Comparison of ENCODE assay signal across 15 cellular contexts in the genomic region with DNA sequence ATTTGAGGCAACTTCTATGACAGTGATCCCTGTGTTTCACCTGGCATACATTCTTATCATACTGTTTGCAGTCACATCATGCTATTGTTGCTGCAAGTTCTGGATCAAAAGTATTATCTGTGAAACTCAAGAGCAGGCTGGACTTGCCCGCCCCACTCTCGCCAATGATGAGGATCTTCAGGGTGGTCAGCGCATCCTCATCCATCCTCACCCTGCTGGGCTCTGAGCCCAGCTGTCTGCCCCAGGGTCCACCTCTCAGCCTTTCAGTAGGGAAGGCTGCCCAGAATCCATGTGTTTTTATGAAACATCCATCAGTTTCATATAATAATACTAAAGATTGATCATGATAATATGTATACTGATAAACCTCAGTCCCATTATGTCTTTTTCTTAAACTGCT.
"Had no signal": no experiment of that assay in that cellular context is flagged by ENCODE, and none has a peak within 500 bp of the region (broad histone marks: within the 10 kb centered on the region; RNA-seq: fewer than 3 reads in every experiment).

No MANE protein-coding gene starts in this region.

- ATAC-seq: activated CD8-positive, alpha-beta T cell treated with anti-CD3 and anti-CD28 coated beads, Interleukin-2, amount 10 ng/mL, durations not matched to agents 7 days and 5 days; stimulated activated effector memory CD8-positive, alpha-beta T cell treated with anti-CD3 and anti-CD28 coated beads, Interleukin-12 subunit alpha, Interleukin-12 subunit beta, amount 100 ng/mL, for 72 hours; T-helper 17 cell had no signal

- H3K4me1 Mint-ChIP-seq: activated naive CD4-positive, alpha-beta T cell treated with anti-CD3 and anti-CD28 coated beads, Interleukin-2, amount 50 U/mL, for 24 hours; immature natural killer cell; naive B cell; stimulated activated effector memory CD8-positive, alpha-beta T cell treated with anti-CD3 and anti-CD28 coated beads, Interleukin-12 subunit alpha, Interleukin-12 subunit beta, amount 100 ng/mL, for 72 hours; T-helper 17 cell had no signal

- H3K27ac Mint-ChIP-seq: activated CD8-positive, alpha-beta T cell treated with anti-CD3 and anti-CD28 coated beads, Interleukin-2, amount 10 ng/mL, durations not matched to agents 7 days and 5 days; activated naive CD4-positive, alpha-beta T cell treated with anti-CD3 and anti-CD28 coated beads, Interleukin-2, amount 50 U/mL, for 24 hours; immature natural killer cell; naive B cell; neural progenitor cell; stimulated activated effector memory CD8-positive, alpha-beta T cell treated with anti-CD3 and anti-CD28 coated beads, Interleukin-12 subunit alpha, Interleukin-12 subunit beta, amount 100 ng/mL, for 72 hours; T-helper 17 cell had no signal

- H3K9me3 Mint-ChIP-seq: activated naive CD4-positive, alpha-beta T cell treated with anti-CD3 and anti-CD28 coated beads, Interleukin-2, amount 50 U/mL, for 24 hours; stimulated activated effector memory CD8-positive, alpha-beta T cell treated with anti-CD3 and anti-CD28 coated beads, Interleukin-12 subunit alpha, Interleukin-12 subunit beta, amount 100 ng/mL, for 72 hours had no signal

- H3K4me3 ChIP-seq: adrenal gland, gastrocnemius medialis, heart left ventricle, neural progenitor cell had no signal

- DNase-seq: activated CD4-positive, alpha-beta T cell treated with anti-CD3 and anti-CD28 coated beads for 4 hours; activated CD8-positive, alpha-beta memory T cell treated with anti-CD3 and anti-CD28 coated beads, Interleukin-2, amount 50 U/mL, for 4 hours; activated CD8-positive, alpha-beta T cell treated with anti-CD3 and anti-CD28 coated beads, Interleukin-2, amount 10 ng/mL, durations not matched to agents 7 days and 5 days; activated effector memory CD4-positive, alpha-beta T cell treated with anti-CD3 and anti-CD28 coated beads, Interleukin-2, amount 50 U/mL, for 16 hours; activated T-cell treated with anti-CD3 and anti-CD28 coated beads, Interleukin-2, amount 50 U/mL, for 48 hours; effector CD4-positive, alpha-beta T cell; gastrocnemius medialis; heart left ventricle; immature natural killer cell; naive B cell; T-helper 17 cell had no signal

- H3K4me3 Mint-ChIP-seq: activated CD8-positive, alpha-beta T cell treated with anti-CD3 and anti-CD28 coated beads, Interleukin-2, amount 10 ng/mL, durations not matched to agents 7 days and 5 days; activated naive CD4-positive, alpha-beta T cell treated with anti-CD3 and anti-CD28 coated beads, Interleukin-2, amount 50 U/mL, for 24 hours; immature natural killer cell; naive B cell; neural progenitor cell; stimulated activated effector memory CD8-positive, alpha-beta T cell treated with anti-CD3 and anti-CD28 coated beads, Interleukin-12 subunit alpha, Interleukin-12 subunit beta, amount 100 ng/mL, for 72 hours; T-helper 17 cell had no signal

- H3K4me1 ChIP-seq: adrenal gland, neural progenitor cell had no signal

- H3K36me3 Mint-ChIP-seq: activated naive CD4-positive, alpha-beta T cell treated with anti-CD3 and anti-CD28 coated beads, Interleukin-2, amount 50 U/mL, for 24 hours; immature natural killer cell; naive B cell; neural progenitor cell; stimulated activated effector memory CD8-positive, alpha-beta T cell treated with anti-CD3 and anti-CD28 coated beads, Interleukin-12 subunit alpha, Interleukin-12 subunit beta, amount 100 ng/mL, for 72 hours had no signal

- H3K27ac ChIP-seq: adrenal gland, gastrocnemius medialis, neural progenitor cell had no signal

- H3K9ac ChIP-seq: neural progenitor cell had no signal

- H3K36me3 ChIP-seq: adrenal gland, gastrocnemius medialis, heart left ventricle, neural progenitor cell had no signal

- H3K27me3 ChIP-seq: adrenal gland, gastrocnemius medialis, heart left ventricle, neural progenitor cell had no signal

- H3K9me3 ChIP-seq: adrenal gland, gastrocnemius medialis, heart left ventricle had no signal
